Comparison of ENCODE assay signal across 12 cellular contexts in the genomic region with DNA sequence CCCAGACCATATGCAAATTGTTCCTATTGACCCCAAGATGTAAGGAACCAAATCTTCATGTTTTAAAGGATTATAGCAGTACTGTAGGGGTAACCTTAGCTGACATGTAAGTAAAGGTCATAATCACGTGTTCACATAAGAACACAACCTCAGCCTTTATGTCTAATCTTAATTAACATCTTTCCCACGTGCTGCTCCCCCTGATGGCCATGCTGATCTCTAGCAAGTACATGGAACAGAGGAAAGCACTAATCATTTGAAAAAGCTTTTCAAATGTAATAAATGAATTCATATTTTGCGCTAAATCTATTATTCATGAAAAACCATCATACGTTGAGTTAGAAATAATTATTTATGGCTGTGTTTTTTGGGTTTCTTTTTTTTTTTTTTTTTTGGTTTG. TPM values are rescaled to one million over a fixed set of nuclear protein-coding genes. Genes with fewer than 3 reads are reported as not detected.
A peak's percentile ranks its signal among the peaks of the same experiment; 100 is the strongest.
DNase-seq lines count a peak whose midpoint lies in the region; ATAC-seq and TF ChIP-seq lines count a peak whose summit lies in the region.
"Had no signal": no experiment of that assay in that cellular context is flagged by ENCODE, and none has a peak within 500 bp of the region (broad histone marks: within the 10 kb centered on the region; RNA-seq: fewer than 3 reads in every experiment).

No MANE protein-coding gene starts in this region.

- H3K4me1 Mint-ChIP-seq in endodermal cell = no peaks in the 10 kb centered on the region

- no peak for TF ChIP-seq EP300 in tibial nerve (IDR thresholded peaks at IDR 0.05)

- no peaks in the 10 kb centered on the region for H3K36me3 ChIP-seq in endodermal cell (ENCODE audit: control insufficient read depth, insufficient read depth, low read length)
- H3K36me3 ChIP-seq in tibial nerve = no peaks in the 10 kb centered on the region
- no peaks in the 10 kb centered on the region for H3K36me3 ChIP-seq in H7 (replicated peaks; ENCODE audit: control insufficient read depth, insufficient read depth, low read length)

- H3K4me3 Mint-ChIP-seq in endodermal cell = no peak overlapping the region
- H3K4me3 Mint-ChIP-seq: activated T-cell treated with anti-CD3 and anti-CD28 coated beads, Interleukin-2, amount 50 U/mL, for 24 hours had no signal

- no peaks in the 10 kb centered on the region for H3K9me3 ChIP-seq in endodermal cell (ENCODE audit: control insufficient read depth, low read length)
- no peaks in the 10 kb centered on the region for H3K9me3 ChIP-seq in tibial nerve

- H3K27me3 ChIP-seq in endodermal cell (ENCODE audit: control insufficient read depth, insufficient read depth, low read length, poor library complexity, severe bottlenecking) = no peaks in the 10 kb centered on the region
- no peaks in the 10 kb centered on the region for H3K27me3 ChIP-seq in tibial nerve
- H3K27me3 ChIP-seq in H7 (ENCODE audit: control insufficient read depth, insufficient read depth, low read length) = no peaks in the 10 kb centered on the region

- H3K27me3 Mint-ChIP-seq in endodermal cell (ENCODE audit: insufficient read depth) = no peaks in the 10 kb centered on the region

- H3K27ac Mint-ChIP-seq in endodermal cell = no peak overlapping the region
- H3K27ac Mint-ChIP-seq: activated T-cell treated with anti-CD3 and anti-CD28 coated beads, Interleukin-2, amount 50 U/mL, for 24 hours had no signal

- H3K4me1 ChIP-seq in endodermal cell (ENCODE audit: control insufficient read depth, insufficient read depth, low read length) (no peaks in the 10 kb centered on the region), tibial nerve (no peaks in the 10 kb centered on the region)

- 64% methylated on average over 3 of the region's 4 CpGs; no CpG with 5 or more reads in 1 of the 2 experiments for WGBS in endodermal cell (ENCODE audit: insufficient coverage in 1 of 2, insufficient read length in 1 of 2), 2 experiments
- WGBS in tibial nerve, 2 donors = 60 to 62% methylated on average over 4 of the region's 4 CpGs

- no peak for TF ChIP-seq POLR2A in tibial nerve (IDR thresholded peaks at IDR 0.05)

- in situ Hi-C loops in ACHN (cut with HindIII; ENCODE audit: low pct_ligation_motif_present, low pct_unique_long_range_greater_than_20kb, low sequenced_read_pairs) = no loop called here

- H3K36me3 Mint-ChIP-seq in endodermal cell (ENCODE audit: low read depth) = no peaks in the 10 kb centered on the region

- DNase-seq in ACHN (peak; percentile 13), NCI-H69 (lab: John Stamatoyannopoulos, UW) (peak; percentile 33), endodermal cell (no peak), tibial nerve (ENCODE audit: low spot score in 2 of 2) (no peak), H7 (no peak)
- DNase-seq in stimulated activated CD4-positive, alpha-beta T cell treated with anti-CD3 and anti-CD28 coated beads, Interleukin-4, amount 100 ng/mL, for 4 hours = no peak
- DNase-seq: activated T-cell treated with anti-CD3 and anti-CD28 coated beads, Interleukin-2, amount 50 U/mL, for 24 hours; NCI-H1092; stimulated activated CD8-positive, alpha-beta memory T cell treated with anti-CD3 and anti-CD28 coated beads, Interleukin-4, amount 100 ng/mL, for 48 hours had no signal

- TF ChIP-seq CTCF in GM12875 (IDR thresholded peaks at IDR 0.05; ENCODE audit: borderline replicate concordance, insufficient read depth, low read depth, low read length) = 0 out of 2 replicates have a peak, but pooled peaks have one; percentile 6
- TF ChIP-seq CTCF in endodermal cell (conservative IDR thresholded peaks at IDR 0.05) = peak; percentile 78
- TF ChIP-seq CTCF in tibial nerve (IDR thresholded peaks at IDR 0.05) = no peak

- no peak for ATAC-seq in GM18861 (IDR thresholded peaks at IDR 0.05; ENCODE audit: unreplicated experiment)
- ATAC-seq: sciatic nerve had no signal

- no peak overlapping the region for H3K4me3 ChIP-seq in GM12875 (ENCODE audit: low read depth, low read length)
- H3K4me3 ChIP-seq in endodermal cell (ENCODE audit: low read length) = no peak overlapping the region
- H3K4me3 ChIP-seq in tibial nerve = no peak overlapping the region
- H3K4me3 ChIP-seq in H7 (ENCODE audit: insufficient read depth, low read depth, low read length) = no peak overlapping the region

- H3K9me3 Mint-ChIP-seq in endodermal cell = no peaks in the 10 kb centered on the region
- H3K9me3 Mint-ChIP-seq: activated T-cell treated with anti-CD3 and anti-CD28 coated beads, Interleukin-2, amount 50 U/mL, for 24 hours had no signal

- no peak overlapping the region for H3K9ac ChIP-seq in endodermal cell (ENCODE audit: extremely low read depth, low read length, poor library complexity, severe bottlenecking)

- H3K27ac ChIP-seq in endodermal cell (ENCODE audit: low read depth, low read length) = no peak overlapping the region
- H3K27ac ChIP-seq in tibial nerve = no peak overlapping the region

RNA-seq across cellular contexts. Expression of a gene that starts 30.5 kb away (rescaled TPM):
- total RNA-seq in endodermal cell (10 to 100 TPM; 14.8 to 74.4 TPM), tibial nerve (10 to 100 TPM; 32.6 to 49.8 (median 39.9) TPM)
- 1.6 TPM for polyA plus RNA-seq in endodermal cell (2013, experiment 1 of 2)
- polyA plus RNA-seq in endodermal cell (2013, experiment 2 of 2) = 1.5 TPM
- 9.4 and 11.4 TPM in 2 replicates for total RNA-seq in H7 (2014; rRNA removed; shearing (Covaris generic))

Comparison
In these comparisons a context has a peak if more than half of its experiments do, and no peak if none do; other contexts are left out.
1. DNase-seq: peak in ACHN (single experiment) and NCI-H69 (single experiment); none in endodermal cell (single experiment), tibial nerve (0 of 2), H7 (single experiment) and stimulated activated CD4-positive, alpha-beta T cell treated with anti-CD3 and anti-CD28 coated beads, Interleukin-4, amount 100 ng/mL, for 4 hours (0 of 2).
2. CTCF ChIP-seq: peak in GM12875 (single experiment) and endodermal cell (single experiment); none in tibial nerve (0 of 5).